ENCODE assay signal across 8 cellular contexts in the genomic region with DNA sequence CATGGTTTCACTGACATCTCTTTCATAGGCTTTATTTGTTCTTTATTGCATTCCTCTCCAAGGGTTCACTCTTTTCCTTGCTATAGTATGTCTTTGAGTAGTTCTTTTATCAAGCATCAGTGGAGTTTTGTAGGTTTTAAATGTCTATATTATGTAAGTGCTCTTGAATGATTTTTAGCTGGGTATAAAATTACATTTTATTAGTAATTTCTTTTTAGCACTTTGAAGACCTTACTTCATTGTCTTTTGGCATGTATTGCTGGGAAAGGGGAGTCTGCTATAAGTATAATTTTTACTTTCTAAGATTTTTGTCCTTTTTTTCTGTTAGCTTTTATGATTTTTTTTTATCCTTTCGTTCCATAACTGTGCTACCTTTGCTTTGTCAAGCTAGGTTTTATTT.
"Had no signal": no experiment of that assay in that cellular context is flagged by ENCODE, and none has a peak within 500 bp of the region (broad histone marks: within the 10 kb centered on the region; RNA-seq: fewer than 3 reads in every experiment).

No MANE protein-coding gene starts in this region.

- FAIRE-seq: H1, H54, HTR-8/SVneo had no signal

- ATAC-seq: GM23338 had no signal

- DNase-seq: H9, HCEC 1CT, HFFc6, KG1 had no signal

- H3K4me3 ChIP-seq: GM23338 had no signal

- H3K4me2 ChIP-seq: GM23338 had no signal

- H2AFZ ChIP-seq: GM23338 had no signal
